Comparison of ENCODE assay signal across 12 cellular contexts in the genomic region with DNA sequence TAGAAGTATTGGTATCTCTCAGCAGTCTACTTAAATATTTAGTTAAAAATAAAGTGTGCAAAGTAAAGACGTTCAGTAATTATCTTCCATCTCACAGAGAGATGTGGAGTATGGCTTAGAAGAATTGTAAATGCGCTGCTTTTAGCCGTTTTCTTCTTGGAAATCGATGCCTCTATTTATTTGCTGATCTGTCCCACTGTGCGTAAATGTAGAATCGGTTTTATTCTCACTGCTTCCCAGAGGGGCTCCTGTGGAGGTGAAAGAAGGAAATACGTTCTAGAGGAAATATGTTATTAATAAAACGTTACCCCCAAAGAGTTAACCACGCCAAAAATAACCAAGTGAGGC. TPM values are rescaled to one million over a fixed set of nuclear protein-coding genes. Genes with fewer than 3 reads are reported as not detected.
DNase-seq lines count a peak whose midpoint lies in the region; ATAC-seq and TF ChIP-seq lines count a peak whose summit lies in the region.
"Had no signal": no experiment of that assay in that cellular context is flagged by ENCODE, and none has a peak within 500 bp of the region (broad histone marks: within the 10 kb centered on the region; RNA-seq: fewer than 3 reads in every experiment).

No MANE protein-coding gene starts in this region.

- no peaks in the 10 kb centered on the region for H3K9me2 ChIP-seq in SK-N-SH

- DNase-seq in SK-N-SH (no peak), WTC11 (ENCODE audit: low spot score) (no peak), esophagus squamous epithelium (lab: John Stamatoyannopoulos, UW) (no peak), sigmoid colon (no peak), AG20443 (ENCODE audit: low spot score) (no peak)
- no peak for DNase-seq in activated CD4-positive, alpha-beta memory T cell treated with anti-CD3 and anti-CD28 coated beads for 36 hours
- DNase-seq: activated CD8-positive, alpha-beta memory T cell treated with anti-CD3 and anti-CD28 coated beads, Interleukin-2, amount 50 U/mL, for 48 hours; KG1; NCI-H2081 treated with DMSO at 0.1 percent for 48 hours had no signal

- peaks cover 69% of the 10 kb centered on the region for H3K27me3 Mint-ChIP-seq in WTC11 (ENCODE audit: low read depth)
- peaks cover 38% of the 10 kb centered on the region for H3K27me3 Mint-ChIP-seq in activated CD4-positive, alpha-beta memory T cell treated with anti-CD3 and anti-CD28 coated beads for 36 hours

- peak overlapping the region; percentile 73; the same call in 1 of the 2 replicates for H3K4me3 Mint-ChIP-seq in WTC11
- H3K4me3 Mint-ChIP-seq in activated CD4-positive, alpha-beta memory T cell treated with anti-CD3 and anti-CD28 coated beads for 36 hours, result no peak overlapping the region

- H3K4me2 ChIP-seq in SK-N-SH, result peak overlapping the region; percentile 82

- no peak for ATAC-seq in SK-N-SH treated with all-trans-retinoic acid at 6 μM for 48 hours
- no peak for ATAC-seq in WTC11
- ATAC-seq in GM21619 (IDR thresholded peaks at IDR 0.05; ENCODE audit: unreplicated experiment), result no peak

- POLR2A ChIA-PET in SK-N-SH (lab: Yijun Ruan, JAX) (no interaction called here), WTC11 (lab: Charles Lee) (no interaction called here)
- POLR2A ChIA-PET in activated CD4-positive, alpha-beta memory T cell treated with anti-CD3 and anti-CD28 coated beads for 36 hours (lab: Charles Lee), result no interaction called here

- TF ChIP-seq EP300 in SK-N-SH (IDR thresholded peaks at IDR 0.05; ENCODE audit: borderline replicate concordance in 1 of 2, low read depth in 1 of 2, low read length in 1 of 2) (no peak), sigmoid colon (IDR thresholded peaks at IDR 0.05) (no peak)

- no peak overlapping the region for H3K27ac Mint-ChIP-seq in WTC11
- no peak overlapping the region for H3K27ac Mint-ChIP-seq in activated CD4-positive, alpha-beta memory T cell treated with anti-CD3 and anti-CD28 coated beads for 36 hours

- peaks cover 9% of the 10 kb centered on the region for H3F3A ChIP-seq in SK-N-SH (replicated peaks; ENCODE audit: insufficient read depth)

- H3K9me3 ChIP-seq in SK-N-SH (no peaks in the 10 kb centered on the region), esophagus squamous epithelium (no peaks in the 10 kb centered on the region), sigmoid colon (no peaks in the 10 kb centered on the region)

- H3K9me3 Mint-ChIP-seq in WTC11, result no peaks in the 10 kb centered on the region
- no peaks in the 10 kb centered on the region for H3K9me3 Mint-ChIP-seq in activated CD4-positive, alpha-beta memory T cell treated with anti-CD3 and anti-CD28 coated beads for 36 hours

- H4K20me1 ChIP-seq in SK-N-SH (ENCODE audit: insufficient read depth), result no peaks in the 10 kb centered on the region; the same call in 1 of the 2 replicates

- peaks cover 59% of the 10 kb centered on the region for H3K79me2 ChIP-seq in SK-N-SH (ENCODE audit: insufficient read depth)

- 40% methylated on average over 9 of the region's 9 CpGs for WGBS in SK-N-SH (ENCODE audit: low lambda C conversion rate)
- 61 to 70% methylated on average over 9 of the region's 9 CpGs for WGBS in esophagus squamous epithelium, 2 donors
- WGBS in sigmoid colon, 2 donors, result 60 to 88% methylated on average over 9 of the region's 9 CpGs

- no peak for TF ChIP-seq POLR2A in esophagus squamous epithelium (IDR thresholded peaks at IDR 0.05)
- TF ChIP-seq POLR2A in sigmoid colon (IDR thresholded peaks at IDR 0.05), result no peak

- peaks cover 0 to 4% of the 10 kb centered on the region in 2 experiments for H3K36me3 ChIP-seq in SK-N-SH (replicated peaks in 1 of 2; ENCODE audit: control insufficient read depth in 1 of 2, insufficient read depth in 2 of 2, low read length in 1 of 2)
- no peaks in the 10 kb centered on the region for H3K36me3 ChIP-seq in esophagus squamous epithelium
- H3K36me3 ChIP-seq in sigmoid colon, result no peaks in the 10 kb centered on the region

- TF ChIP-seq CTCF in SK-N-SH (IDR thresholded peaks at IDR 0.05) (no peak), WTC11 (IDR thresholded peaks at IDR 0.05) (no peak), esophagus squamous epithelium (IDR thresholded peaks at IDR 0.05) (no peak), sigmoid colon (IDR thresholded peaks at IDR 0.05) (no peak)

- peaks cover 36% of the 10 kb centered on the region for H3K4me1 Mint-ChIP-seq in WTC11
- H3K4me1 Mint-ChIP-seq in activated CD4-positive, alpha-beta memory T cell treated with anti-CD3 and anti-CD28 coated beads for 36 hours (ENCODE audit: low read depth), result peaks cover 4% of the 10 kb centered on the region

- H3K9ac ChIP-seq in SK-N-SH, result peak overlapping the region; percentile 74; the same call in 1 of the 2 replicates

- H2AFZ ChIP-seq in SK-N-SH (ENCODE audit: low read depth), result no peak overlapping the region

- TF ChIP-seq RAD21 in SK-N-SH (IDR thresholded peaks at IDR 0.05; ENCODE audit: low read length), result no peak

- H3K36me3 Mint-ChIP-seq in WTC11, result no peaks in the 10 kb centered on the region
- no peaks in the 10 kb centered on the region for H3K36me3 Mint-ChIP-seq in activated CD4-positive, alpha-beta memory T cell treated with anti-CD3 and anti-CD28 coated beads for 36 hours

- H3K4me1 ChIP-seq in SK-N-SH (ENCODE audit: control insufficient read depth in 1 of 2, insufficient read depth in 2 of 2, low read depth in 1 of 2, low read length in 1 of 2) (peaks cover 0 to 4% of the 10 kb centered on the region in 2 experiments; a peak in 2 of 4 replicates), esophagus squamous epithelium (peaks cover 0 to 66% (median 23%) of the 10 kb centered on the region in 3 donors), sigmoid colon (peaks cover 0 to 41% (median 22%) of the 10 kb centered on the region in 4 donors)

- H3K4me3 ChIP-seq in SK-N-SH (ENCODE audit: low read depth in 2 of 2, low read length in 1 of 2), result peak overlapping the region; percentile 73 to 75; a peak in 3 of 4 replicates
- peak overlapping the region in 3 of 4 donors; percentile 73 to 92 (median 81) for H3K4me3 ChIP-seq in esophagus squamous epithelium
- no peak overlapping the region for H3K4me3 ChIP-seq in sigmoid colon

- intact Hi-C loops in esophagus squamous epithelium (cut with DNase I) (no loop called here), sigmoid colon (cut with DNase I) (loop anchor here (2.0 to 5.0 kb wide), 3 partner anchors 55 to 155 kb away; no protein-coding TSS in a partner anchor)
- intact Hi-C loops in activated CD4-positive, alpha-beta memory T cell treated with anti-CD3 and anti-CD28 coated beads for 36 hours (cut with micrococcal nuclease), result no loop called here

- H3K27ac ChIP-seq in SK-N-SH (ENCODE audit: low read depth in 2 of 2, low read length in 1 of 2), result peak overlapping the region in 1 of 2 experiments; percentile 15; a peak in 2 of 4 replicates
- H3K27ac ChIP-seq in esophagus squamous epithelium, result peak overlapping the region; percentile 23 to 98 (median 95)
- H3K27ac ChIP-seq in sigmoid colon, result peak overlapping the region in 3 of 4 donors; percentile 91 to 98 (median 97)
- H3K27ac ChIP-seq: 22Rv1 had no signal

- CTCF ChIA-PET in SK-N-SH (lab: Yijun Ruan, JAX) (no interaction called here), WTC11 (lab: Charles Lee) (no interaction called here)
- CTCF ChIA-PET in activated CD4-positive, alpha-beta memory T cell treated with anti-CD3 and anti-CD28 coated beads for 36 hours (lab: Charles Lee), result no interaction called here

- H3K27me3 ChIP-seq in SK-N-SH (ENCODE audit: insufficient read depth), result no peaks in the 10 kb centered on the region
- peaks cover 0 to 25% (median 0%) of the 10 kb centered on the region in 4 donors for H3K27me3 ChIP-seq in esophagus squamous epithelium
- no peaks in the 10 kb centered on the region for H3K27me3 ChIP-seq in sigmoid colon

TF ChIP-seq in SK-N-SH, 30 proteins besides CTCF, POLR2A, EP300 and RAD21 (continues in another document):
- TF ChIP-seq JUND (IDR thresholded peaks at IDR 0.05) (no peak), FOXJ3 (CRISPR knock-in tag; IDR thresholded peaks at IDR 0.05) (no peak)

TF ChIP-seq in SK-N-SH treated with all-trans-retinoic acid at 6 μM for 48 hours, 23 proteins besides CTCF, POLR2A, EP300 and RAD21 (continues in another document):
- no peak for TF ChIP-seq CSDC2 (CRISPR knock-in tag; IDR thresholded peaks at IDR 0.05)
- TF ChIP-seq, protein P1, sequence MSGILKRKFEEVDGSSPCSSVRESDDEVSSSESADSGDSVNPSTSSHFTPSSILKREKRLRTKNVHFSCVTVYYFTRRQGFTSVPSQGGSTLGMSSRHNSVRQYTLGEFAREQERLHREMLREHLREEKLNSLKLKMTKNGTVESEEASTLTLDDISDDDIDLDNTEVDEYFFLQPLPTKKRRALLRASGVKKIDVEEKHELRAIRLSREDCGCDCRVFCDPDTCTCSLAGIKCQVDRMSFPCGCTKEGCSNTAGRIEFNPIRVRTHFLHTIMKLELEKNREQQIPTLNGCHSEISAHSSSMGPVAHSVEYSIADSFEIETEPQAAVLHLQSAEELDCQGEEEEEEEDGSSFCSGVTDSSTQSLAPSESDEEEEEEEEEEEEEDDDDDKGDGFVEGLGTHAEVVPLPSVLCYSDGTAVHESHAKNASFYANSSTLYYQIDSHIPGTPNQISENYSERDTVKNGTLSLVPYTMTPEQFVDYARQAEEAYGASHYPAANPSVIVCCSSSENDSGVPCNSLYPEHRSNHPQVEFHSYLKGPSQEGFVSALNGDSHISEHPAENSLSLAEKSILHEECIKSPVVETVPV (CRISPR knock-in tag; IDR thresholded peaks at IDR 0.05), result no peak
- TF ChIP-seq ZFP30 (CRISPR knock-in tag; IDR thresholded peaks at IDR 0.05), result no peak

RNA-seq across cellular contexts. Expression of a gene that starts 1.9 kb away (rescaled TPM):
- polyA plus RNA-seq in SK-N-SH (2012; rRNA removed) (40.1 and 58.5 TPM in 2 replicates), sigmoid colon (10 to 100 TPM; 23.2 to 53.9 (median 40.2) TPM)
- 36.6 and 46.2 TPM in 2 replicates for polyA plus RNA-seq in SK-N-SH (2012; cell fraction: cytosol; rRNA removed)
- polyA plus RNA-seq in SK-N-SH (2012; cell fraction: nucleus; rRNA removed), result 96.4 and 147 TPM in 2 replicates
- total RNA-seq in WTC11 (2021) (1.9 to 3.7 TPM (median 2.6 TPM) in 3 replicates), esophagus squamous epithelium (10 to 100 TPM; 29.1 to 64.2 (median 39.1) TPM), sigmoid colon (10 to 100 TPM; 14.2 to 23.8 (median 20.3) TPM)
- total RNA-seq in activated CD4-positive, alpha-beta memory T cell treated with anti-CD3 and anti-CD28 coated beads for 36 hours, result 1 to 10 TPM; 1.4 to 2.3 TPM

Comparison
In these comparisons a context has a peak if more than half of its experiments do, and no peak if none do; other contexts are left out.
1. H3K4me3 ChIP-seq: peak in SK-N-SH (2 of 2) and esophagus squamous epithelium (3 of 4); none in sigmoid colon (0 of 4).